In the genomic region with DNA sequence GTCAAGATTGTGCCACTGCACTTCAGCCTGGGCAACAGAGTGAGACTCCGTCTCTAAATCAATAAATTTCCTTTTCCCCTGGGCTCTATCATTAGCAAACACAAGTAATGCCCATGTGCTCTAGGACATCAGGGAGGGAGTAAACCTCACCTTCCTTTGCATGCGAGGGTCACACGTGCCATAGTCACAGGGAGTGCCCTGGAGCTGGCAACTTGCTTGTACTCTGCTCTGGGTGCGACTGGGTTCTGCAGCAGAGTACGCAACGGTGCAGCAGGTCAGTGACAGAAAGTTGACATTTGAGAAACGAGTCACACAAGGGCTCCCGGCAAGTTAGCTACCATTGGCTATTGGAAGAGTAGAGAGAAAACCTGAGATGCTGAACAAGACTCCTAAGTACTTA, we compare ENCODE assay signal across 18 cellular contexts.
"Had no signal": no experiment of that assay in that cellular context is flagged by ENCODE, and none has a peak within 500 bp of the region (broad histone marks: within the 10 kb centered on the region; RNA-seq: fewer than 3 reads in every experiment).

No MANE protein-coding gene starts in this region.

- ATAC-seq: foreskin keratinocyte; left lung; lower lobe of right lung; right cardiac atrium; stimulated activated effector memory CD8-positive, alpha-beta T cell treated with anti-CD3 and anti-CD28 coated beads, Interleukin-12 subunit alpha, Interleukin-12 subunit beta, amount 100 ng/mL, for 72 hours had no signal

- H3K4me3 ChIP-seq: left lung, lower lobe of right lung, pancreas, thoracic aorta had no signal

- H3K4me1 ChIP-seq: foreskin keratinocyte had no signal

- H3K9me3 ChIP-seq: left lung, lower lobe of right lung, pancreas, thoracic aorta had no signal

- DNase-seq: dermis blood vessel endothelial cell; effector CD4-positive, alpha-beta T cell; endodermal cell; erythroblast; foreskin keratinocyte; hippocampal formation; kidney glomerular epithelial cell; lower lobe of right lung; naive B cell; occipital lobe; pancreas; right cardiac atrium; stimulated activated CD4-positive, alpha-beta T cell treated with anti-CD3 and anti-CD28 coated beads, Interleukin-4, amount 100 ng/mL, for 1 hour; stimulated activated CD8-positive, alpha-beta memory T cell treated with anti-CD3 and anti-CD28 coated beads, Interleukin-4, amount 100 ng/mL, for 48 hours had no signal

- FAIRE-seq: endothelial cell of umbilical vein, pancreas had no signal

- H3K27me3 ChIP-seq: left lung, pancreas had no signal

- H3K27ac ChIP-seq: foreskin keratinocyte, left lung, lower lobe of right lung, pancreas, thoracic aorta had no signal
